In genomic region chr10:104324931-104325330, GRCh38 we compare ENCODE assay signal across 10 cellular contexts. TPM values are rescaled to one million over a fixed set of nuclear protein-coding genes. Genes with fewer than 3 reads are reported as not detected.
DNase-seq lines count a peak whose midpoint lies in the region; TF ChIP-seq lines count a peak whose summit lies in the region.
"Had no signal": no experiment of that assay in that cellular context is flagged by ENCODE, and none has a peak within 500 bp of the region (broad histone marks: within the 10 kb centered on the region; RNA-seq: fewer than 3 reads in every experiment).

No MANE protein-coding gene starts in this region.

- DNase-seq in activated naive CD4-positive, alpha-beta T cell treated with anti-CD3 and anti-CD28 coated beads for 36 hours, result no peak
- no peak for DNase-seq in activated naive CD4-positive, alpha-beta T cell treated with anti-CD3 and anti-CD28 coated beads, Interleukin-2, amount 50 U/mL, for 16 hours
- DNase-seq in mesenteric fat pad (ENCODE audit: low spot score), result peak; percentile 51
- peak in 1 of 2 donors; percentile 46 for DNase-seq in tibial artery
- DNase-seq in NCI-H1436 treated with DMSO at 0.1 percent for 48 hours (lab: John Stamatoyannopoulos, UW), result no peak
- DNase-seq in NCI-H1092 treated with DMSO at 0.1 percent for 48 hours (lab: John Stamatoyannopoulos, UW), result no peak
- no peak for DNase-seq in mucosa of gallbladder (ENCODE audit: low spot score)
- DNase-seq: NCI-H1694 had no signal

- peak overlapping the region; percentile 81 for H3K27ac Mint-ChIP-seq in activated naive CD4-positive, alpha-beta T cell treated with anti-CD3 and anti-CD28 coated beads for 36 hours
- H3K27ac Mint-ChIP-seq in activated naive CD8-positive, alpha-beta T cell, result peak overlapping the region; percentile 89

- no peak for TF ChIP-seq CTCF in tibial artery (IDR thresholded peaks at IDR 0.05)

- H3K9me3 ChIP-seq in tibial artery, result no peaks in the 10 kb centered on the region

- peak overlapping the region; percentile 62 for H3K4me3 Mint-ChIP-seq in activated naive CD4-positive, alpha-beta T cell treated with anti-CD3 and anti-CD28 coated beads for 36 hours
- peak overlapping the region; percentile 77 for H3K4me3 Mint-ChIP-seq in activated naive CD8-positive, alpha-beta T cell

- CTCF ChIA-PET in activated naive CD4-positive, alpha-beta T cell treated with anti-CD3 and anti-CD28 coated beads for 36 hours (lab: Charles Lee), result interaction anchor here (1.3 to 11.4 kb wide), 4 partner anchors 19 to 50 kb away, joined by 4 to 63 read pairs (median 6); no protein-coding TSS in a partner anchor

- H3K27me3 Mint-ChIP-seq in activated naive CD4-positive, alpha-beta T cell treated with anti-CD3 and anti-CD28 coated beads for 36 hours (ENCODE audit: low read depth), result no peaks in the 10 kb centered on the region
- no peaks in the 10 kb centered on the region for H3K27me3 Mint-ChIP-seq in activated naive CD8-positive, alpha-beta T cell

- intact Hi-C loops in activated naive CD4-positive, alpha-beta T cell treated with anti-CD3 and anti-CD28 coated beads for 36 hours (cut with micrococcal nuclease), result no loop called here
- intact Hi-C loops in tibial artery (cut with DNase I; ENCODE audit: low total_unique reads), result no loop called here

- H3K4me3 ChIP-seq in tibial artery, result no peak overlapping the region

- no peaks in the 10 kb centered on the region for H3K27me3 ChIP-seq in tibial artery

- peak overlapping the region; percentile 80 to 89 for H3K27ac ChIP-seq in tibial artery

- no peaks in the 10 kb centered on the region for H3K36me3 ChIP-seq in tibial artery

- H3K9me3 Mint-ChIP-seq in activated naive CD4-positive, alpha-beta T cell treated with anti-CD3 and anti-CD28 coated beads for 36 hours, result no peaks in the 10 kb centered on the region
- no peaks in the 10 kb centered on the region for H3K9me3 Mint-ChIP-seq in activated naive CD8-positive, alpha-beta T cell (ENCODE audit: low read depth)

- H3K4me1 Mint-ChIP-seq in activated naive CD4-positive, alpha-beta T cell treated with anti-CD3 and anti-CD28 coated beads for 36 hours (ENCODE audit: low read depth), result peaks cover 98% of the 10 kb centered on the region
- H3K4me1 Mint-ChIP-seq in activated naive CD8-positive, alpha-beta T cell (ENCODE audit: low read depth), result peaks cover 98% of the 10 kb centered on the region

- peaks cover 18% of the 10 kb centered on the region for H3K36me3 Mint-ChIP-seq in activated naive CD4-positive, alpha-beta T cell treated with anti-CD3 and anti-CD28 coated beads for 36 hours (ENCODE audit: low read depth)
- H3K36me3 Mint-ChIP-seq in activated naive CD8-positive, alpha-beta T cell, result peaks cover 2% of the 10 kb centered on the region

- peaks cover 9 to 99% (median 91%) of the 10 kb centered on the region in 4 donors for H3K4me1 ChIP-seq in tibial artery

RNA-seq across cellular contexts. Expression of gene ITPRIP, which starts 13.3 kb away (rescaled TPM):
- total RNA-seq in activated naive CD4-positive, alpha-beta T cell treated with anti-CD3 and anti-CD28 coated beads for 36 hours, result 10 to 100 TPM; 24.5 to 25.3 TPM
- total RNA-seq in mesenteric fat pad (48.3 TPM), mucosa of gallbladder (14.8 TPM)

RNA-seq across cellular contexts. Expression of gene CFAP58, which starts 28.7 kb away (rescaled TPM):
- under 1 TPM; 0.59 to 0.86 TPM for total RNA-seq in activated naive CD4-positive, alpha-beta T cell treated with anti-CD3 and anti-CD28 coated beads for 36 hours
- 0.64 TPM for total RNA-seq in mesenteric fat pad
- total RNA-seq in mucosa of gallbladder, result 0.12 TPM

RNA-seq across cellular contexts. Expression of gene GSTO2, which starts 55.9 kb away (rescaled TPM):
- total RNA-seq in activated naive CD4-positive, alpha-beta T cell treated with anti-CD3 and anti-CD28 coated beads for 36 hours, result 1 to 10 TPM; 3.0 to 3.6 TPM
- 0.45 TPM for total RNA-seq in mesenteric fat pad
- 17.2 TPM for total RNA-seq in mucosa of gallbladder
- total RNA-seq: skeletal muscle tissue had no signal
